Comparison of ENCODE assay signal across 9 cellular contexts in the genomic region with DNA sequence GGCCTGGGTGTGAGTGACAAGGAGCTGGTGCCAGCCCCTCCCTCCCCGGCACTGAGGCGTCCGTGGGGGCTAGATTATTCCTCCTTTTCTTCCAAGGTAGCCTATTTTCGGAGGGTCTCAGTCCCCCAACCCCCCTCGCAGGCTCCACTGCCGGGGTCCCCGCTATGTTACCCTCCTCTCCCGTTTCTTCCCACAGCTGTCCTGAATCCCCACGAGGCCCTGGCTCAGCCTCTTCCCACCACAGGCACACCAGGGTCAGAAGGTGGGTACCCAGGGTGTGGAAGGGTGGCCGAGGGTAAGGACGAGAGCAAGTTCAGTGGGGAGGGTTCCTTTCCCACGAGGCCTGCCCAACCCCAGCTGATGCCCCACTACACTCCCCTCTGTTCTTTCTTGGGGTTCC. TPM values are rescaled to one million over a fixed set of nuclear protein-coding genes. Genes with fewer than 3 reads are reported as not detected.
DNase-seq lines count a peak whose midpoint lies in the region; ATAC-seq and TF ChIP-seq lines count a peak whose summit lies in the region.
"Had no signal": no experiment of that assay in that cellular context is flagged by ENCODE, and none has a peak within 500 bp of the region (broad histone marks: within the 10 kb centered on the region; RNA-seq: fewer than 3 reads in every experiment).

No MANE protein-coding gene starts in this region.

- DNase-seq in A673 (ENCODE audit: low spot score) (no peak), NT2/D1 (ENCODE audit: low read depth, low spot score) (no peak), esophagus muscularis mucosa (ENCODE audit: extremely low spot score) (no peak), AML-193 (lab: John Stamatoyannopoulos, UW) (no peak), NCI-H524 treated with DMSO at 0.1 percent for 48 hours (lab: John Stamatoyannopoulos, UW) (no peak)
- no peak for DNase-seq in stimulated activated CD4-positive, alpha-beta T cell treated with anti-CD3 and anti-CD28 coated beads, Interleukin-2, amount 100 ng/mL, for 48 hours
- DNase-seq: NCI-H345 had no signal

- CTCF ChIA-PET in A673 (lab: Charles Lee): no interaction called here

- intact Hi-C loops in A673 (cut with micrococcal nuclease; ENCODE audit: unreplicated experiment): loop anchor here (5.0 kb wide), 1 partner anchor 184 kb away; a partner anchor contains a TSS
- intact Hi-C loops in esophagus muscularis mucosa (cut with DNase I): loop anchor here (2.0 kb wide), 1 partner anchor 41 kb away; no protein-coding TSS in a partner anchor

- peak overlapping the region; percentile 78 for H3K9ac ChIP-seq in NT2/D1 (ENCODE audit: insufficient read length, low read depth)

- H3K36me3 ChIP-seq in A673 (ENCODE audit: insufficient read depth, low read length, poor library complexity, severe bottlenecking): no peaks in the 10 kb centered on the region
- H3K36me3 ChIP-seq in NT2/D1 (ENCODE audit: insufficient read depth, insufficient read length, low read length): no peaks in the 10 kb centered on the region
- no peaks in the 10 kb centered on the region for H3K36me3 ChIP-seq in esophagus muscularis mucosa
- H3K36me3 ChIP-seq in neuron (ENCODE audit: insufficient read depth, low read length): no peaks in the 10 kb centered on the region

- TF ChIP-seq CTCF in A673 (conservative IDR thresholded peaks at IDR 0.05; ENCODE audit: low read depth, low read length) (no peak), esophagus muscularis mucosa (IDR thresholded peaks at IDR 0.05) (no peak)

- H2AFZ ChIP-seq in neuron (ENCODE audit: low read depth, low read length): peak overlapping the region; percentile 75

- 32% methylated on average over 11 of the region's 12 CpGs for WGBS in esophagus muscularis mucosa

- H3K27ac ChIP-seq in A673 (ENCODE audit: low read depth, low read length, poor library complexity, severe bottlenecking) (no peak overlapping the region), esophagus muscularis mucosa (replicated peaks in 1 of 4) (peak overlapping the region; percentile 66 to 75 (median 74))

- POLR2A ChIA-PET in A673 (lab: Charles Lee; ENCODE audit: low non-redundant PET): no interaction called here

- H3K4me1 ChIP-seq in A673 (ENCODE audit: insufficient read depth, low read length, poor library complexity, severe bottlenecking) (no peaks in the 10 kb centered on the region), NT2/D1 (ENCODE audit: insufficient read depth, insufficient read length) (peaks cover 12% of the 10 kb centered on the region), esophagus muscularis mucosa (peaks cover 25 to 43% (median 41%) of the 10 kb centered on the region in 4 donors), neuron (ENCODE audit: insufficient read depth, low read length) (peaks cover 7% of the 10 kb centered on the region)

- BruUV-seq in A673 (replicated peaks; lab: Mats Ljungman, UMichigan): no TSS peak

- H3K27me3 ChIP-seq in A673 (replicated peaks; ENCODE audit: insufficient read depth, low read depth, low read length, poor library complexity): no peaks in the 10 kb centered on the region
- H3K27me3 ChIP-seq in NT2/D1 (ENCODE audit: insufficient read depth, insufficient read length): peaks cover 29% of the 10 kb centered on the region
- peaks cover 0 to 33% (median 10%) of the 10 kb centered on the region in 4 donors for H3K27me3 ChIP-seq in esophagus muscularis mucosa
- H3K27me3 ChIP-seq in neuron (ENCODE audit: insufficient read depth, low read length): peaks cover 18% of the 10 kb centered on the region

- no peaks in the 10 kb centered on the region for H3K9me3 ChIP-seq in A673 (ENCODE audit: low read depth, low read length, poor library complexity, severe bottlenecking)
- H3K9me3 ChIP-seq in NT2/D1 (ENCODE audit: insufficient read depth, low read length): no peaks in the 10 kb centered on the region
- H3K9me3 ChIP-seq in esophagus muscularis mucosa: no peaks in the 10 kb centered on the region
- no peaks in the 10 kb centered on the region for H3K9me3 ChIP-seq in neuron (ENCODE audit: low read length)

- TF ChIP-seq POLR2A in esophagus muscularis mucosa (IDR thresholded peaks at IDR 0.05; ENCODE audit: low read depth): no peak

- no peak for ATAC-seq in GM21367 (IDR thresholded peaks at IDR 0.05; ENCODE audit: unreplicated experiment)

- H3K4me3 ChIP-seq in A673 (ENCODE audit: low read depth, low read length, poor library complexity, severe bottlenecking) (peak overlapping the region; percentile 40), NT2/D1 (ENCODE audit: insufficient read length, low read depth) (peak overlapping the region; percentile 45), esophagus muscularis mucosa (peak overlapping the region; percentile 64 to 65 (median 64)), neuron (ENCODE audit: low read length) (peak overlapping the region; percentile 33)

- no peak for TF ChIP-seq EP300 in esophagus muscularis mucosa (IDR thresholded peaks at IDR 0.05)

RNA-seq across cellular contexts. Expression of a gene that starts 0.6 kb away (rescaled TPM):
- total RNA-seq in A673 (2021) (3.8 and 5.0 TPM in 2 replicates), esophagus muscularis mucosa (10 to 100 TPM; 19.5 to 45.2 (median 34.2) TPM)

RNA-seq across cellular contexts. Expression of a gene that starts 11.6 kb away (rescaled TPM):
- 34.3 and 35.6 TPM in 2 replicates for total RNA-seq in A673 (2021)
- 10 to 100 TPM; 34.5 to 43.9 (median 38.0) TPM for total RNA-seq in esophagus muscularis mucosa

RNA-seq across cellular contexts. Expression of a gene that starts 16.8 kb away (rescaled TPM):
- total RNA-seq in A673 (2021): 16.4 and 19.5 TPM in 2 replicates
- total RNA-seq in esophagus muscularis mucosa: 10 to 100 TPM; 40.6 to 68.2 (median 54.6) TPM

RNA-seq across cellular contexts. Expression of a gene that starts 18.8 kb away (rescaled TPM):
- total RNA-seq in A673 (2021) (0.11 and 0.37 TPM in 2 replicates), esophagus muscularis mucosa (1 to 10 TPM in 3 of 4 donors, under 1 TPM in 1; 0.50 to 2.9 (median 2.1) TPM)

RNA-seq across cellular contexts. Expression of a gene that starts 36.9 kb away (rescaled TPM):
- total RNA-seq in A673 (2021) (29.0 and 30.5 TPM in 2 replicates), esophagus muscularis mucosa (10 to 100 TPM; 65.9 to 74.6 (median 68.3) TPM)
